Comparison of ENCODE assay signal across 28 cellular contexts in genomic region chr2:9203876-9204275, GRCh38. TPM values are rescaled to one million over a fixed set of nuclear protein-coding genes. Genes with fewer than 3 reads are reported as not detected.
"Had no signal": no experiment of that assay in that cellular context is flagged by ENCODE, and none has a peak within 500 bp of the region (broad histone marks: within the 10 kb centered on the region; RNA-seq: fewer than 3 reads in every experiment).

No MANE protein-coding gene starts in this region.

- H3K27ac Mint-ChIP-seq: naive thymus-derived CD8-positive, alpha-beta T cell; nephron progenitor cell; progenitor cell of endocrine pancreas; stimulated activated memory B cell treated with anti-CD40 and anti-IgM and Interleukin-4, amounts not matched to agents 10 μg/mL and 1 μg/mL and 100 μg/mL, for 72 hours; stimulated activated naive CD8-positive, alpha-beta T cell treated with anti-CD3 and anti-CD28 coated beads, Interleukin-15, amount 100 ng/mL, for 72 hours had no signal

- H3K4me3 Mint-ChIP-seq: nephron progenitor cell; stimulated activated memory B cell treated with anti-CD40 and anti-IgM and Interleukin-4, amounts not matched to agents 10 μg/mL and 1 μg/mL and 100 μg/mL, for 72 hours; stimulated activated naive CD8-positive, alpha-beta T cell treated with anti-CD3 and anti-CD28 coated beads, Interleukin-15, amount 100 ng/mL, for 72 hours had no signal

- H2AFZ ChIP-seq: hepatocyte had no signal

- H3K4me2 ChIP-seq: hepatocyte had no signal

- H3K9me3 ChIP-seq: heart right ventricle, left lung, lower lobe of right lung, ovary, sigmoid colon, tibial nerve, upper lobe of right lung, uterus had no signal

- H3K36me3 ChIP-seq: heart right ventricle, left lung, lower lobe of right lung, ovary, sigmoid colon, tibial nerve, upper lobe of right lung, uterus had no signal

- DNase-seq: heart right ventricle; islet precursor cell; kidney glomerular epithelial cell; left cardiac atrium; left lung; lower lobe of right lung; mammary epithelial cell; mesenchymal stem cell; naive thymus-derived CD8-positive, alpha-beta T cell; nephron progenitor cell; ovary; retina; right cardiac atrium; sigmoid colon; small intestine; stimulated activated CD4-positive, alpha-beta T cell treated with anti-CD3 and anti-CD28 coated beads, Interleukin-1b, Interleukin-23, amount 100 ng/mL, for 48 hours; stimulated activated CD4-positive, alpha-beta T cell treated with anti-CD3 and anti-CD28 coated beads, Interleukin-2, amount 100 ng/mL, for 48 hours; stimulated activated CD4-positive, alpha-beta T cell treated with anti-CD3 and anti-CD28 coated beads, Interleukin-4, amount 100 ng/mL, for 4 hours; stimulated activated CD8-positive, alpha-beta memory T cell treated with anti-CD3 and anti-CD28 coated beads, Interleukin-4, amount 100 ng/mL, for 48 hours; stimulated activated naive CD4-positive, alpha-beta T cell treated with Interleukin-2 at 50 U/mL for 16 hours; stimulated activated naive CD8-positive, alpha-beta T cell treated with anti-CD3 and anti-CD28 coated beads, Interleukin-15, amount 100 ng/mL, for 72 hours; substantia nigra; upper lobe of right lung; uterus had no signal

- ATAC-seq: heart right ventricle; left cardiac atrium; left lung; lower lobe of right lung; naive thymus-derived CD8-positive, alpha-beta T cell; right cardiac atrium; stimulated activated memory B cell treated with anti-CD40 and anti-IgM and Interleukin-4, amounts not matched to agents 10 μg/mL and 1 μg/mL and 100 μg/mL, for 72 hours; stimulated activated naive CD8-positive, alpha-beta T cell treated with anti-CD3 and anti-CD28 coated beads, Interleukin-15, amount 100 ng/mL, for 72 hours; upper lobe of right lung had no signal

- FAIRE-seq: small intestine had no signal

- H3K4me3 ChIP-seq: heart right ventricle, hepatocyte, left lung, lower lobe of right lung, ovary, sigmoid colon, tibial nerve, upper lobe of right lung, uterus had no signal

- H3K36me3 Mint-ChIP-seq: stimulated activated memory B cell treated with anti-CD40 and anti-IgM and Interleukin-4, amounts not matched to agents 10 μg/mL and 1 μg/mL and 100 μg/mL, for 72 hours had no signal

- H3K9me3 Mint-ChIP-seq: naive thymus-derived CD8-positive, alpha-beta T cell; stimulated activated memory B cell treated with anti-CD40 and anti-IgM and Interleukin-4, amounts not matched to agents 10 μg/mL and 1 μg/mL and 100 μg/mL, for 72 hours; stimulated activated naive CD8-positive, alpha-beta T cell treated with anti-CD3 and anti-CD28 coated beads, Interleukin-15, amount 100 ng/mL, for 72 hours had no signal

- H3K27ac ChIP-seq: heart right ventricle, hepatocyte, left lung, lower lobe of right lung, ovary, tibial nerve, upper lobe of right lung, uterus had no signal

- H3K27me3 ChIP-seq: hepatocyte, ovary, sigmoid colon, tibial nerve, uterus had no signal

- H3K27me3 Mint-ChIP-seq: progenitor cell of endocrine pancreas had no signal

RNA-seq across cellular contexts. Expression of gene ASAP2, which starts 2.7 kb away (rescaled TPM):
- total RNA-seq: naive thymus-derived CD8-positive, alpha-beta T cell had no signal
- polyA plus RNA-seq: naive thymus-derived CD8-positive, alpha-beta T cell had no signal
